In genomic region chr3:154023148-154023547, GRCh38 we compare ENCODE assay signal across 20 cellular contexts.
DNase-seq lines count a peak whose midpoint lies in the region; ATAC-seq and TF ChIP-seq lines count a peak whose summit lies in the region.
"Had no signal": no experiment of that assay in that cellular context is flagged by ENCODE, and none has a peak within 500 bp of the region (broad histone marks: within the 10 kb centered on the region; RNA-seq: fewer than 3 reads in every experiment).

No MANE protein-coding gene starts in this region.

- TF ChIP-seq CTCF in mucosa of descending colon (IDR thresholded peaks at IDR 0.05) (no peak), upper lobe of left lung (IDR thresholded peaks at IDR 0.05) (no peak)

- DNase-seq in NCI-H526 (lab: John Stamatoyannopoulos, UW) (peak; percentile 14 to 28), NCI-H526 treated with DMSO at 0.1 percent for 48 hours (lab: John Stamatoyannopoulos, UW) (no peak), foreskin melanocyte (peak; percentile 64), mucosa of descending colon (no peak), immature natural killer cell (no peak), NCI-H524 treated with DMSO at 0.1 percent for 48 hours (lab: John Stamatoyannopoulos, UW) (no peak), upper lobe of left lung (no peak)
- no peak for DNase-seq in activated CD4-positive, alpha-beta memory T cell treated with anti-CD3 and anti-CD28 coated beads for 36 hours
- DNase-seq: activated CD4-positive, alpha-beta T cell treated with anti-CD3 and anti-CD28 coated beads, Interleukin-2, amount 50 U/mL, for 4 hours; activated T-cell treated with anti-CD3 and anti-CD28 coated beads, Interleukin-2, amount 50 U/mL, for 48 hours; CD4-positive, CD25-positive, alpha-beta regulatory T cell; effector CD4-positive, alpha-beta T cell; gastrocnemius medialis; NCI-H748 treated with DMSO at 0.1 percent for 48 hours; Peyer's patch; thyroid gland had no signal

- no peak overlapping the region for H3K4me3 ChIP-seq in mucosa of descending colon
- H3K4me3 ChIP-seq in upper lobe of left lung, result no peak overlapping the region
- H3K4me3 ChIP-seq: gastrocnemius medialis, Peyer's patch, skin epidermis, thyroid gland had no signal

- H3K4me1 ChIP-seq in mucosa of descending colon (ENCODE audit: low read depth) (no peaks in the 10 kb centered on the region), upper lobe of left lung (no peaks in the 10 kb centered on the region)
- H3K4me1 ChIP-seq: gastrocnemius medialis, Peyer's patch, thyroid gland had no signal

- H3K9me3 ChIP-seq in mucosa of descending colon (no peaks in the 10 kb centered on the region), upper lobe of left lung (no peaks in the 10 kb centered on the region)
- H3K9me3 ChIP-seq: gastrocnemius medialis, Peyer's patch, thyroid gland had no signal

- intact Hi-C loops in mucosa of descending colon (cut with DNase I, micrococcal nuclease), result no loop called here
- intact Hi-C loops in activated CD4-positive, alpha-beta memory T cell treated with anti-CD3 and anti-CD28 coated beads for 36 hours (cut with micrococcal nuclease), result no loop called here

- POLR2A ChIA-PET in activated CD4-positive, alpha-beta memory T cell treated with anti-CD3 and anti-CD28 coated beads for 36 hours (lab: Charles Lee), result no interaction called here

- H3K36me3 Mint-ChIP-seq in immature natural killer cell, result no peaks in the 10 kb centered on the region
- H3K36me3 Mint-ChIP-seq in activated CD4-positive, alpha-beta memory T cell treated with anti-CD3 and anti-CD28 coated beads for 36 hours, result no peaks in the 10 kb centered on the region
- H3K36me3 Mint-ChIP-seq: activated naive CD8-positive, alpha-beta T cell; CD4-positive, CD25-positive, alpha-beta regulatory T cell; IgD-negative memory B cell; mesothelial cell of epicardium had no signal

- no peak for TF ChIP-seq POLR2A in upper lobe of left lung (IDR thresholded peaks at IDR 0.05)

- no peak overlapping the region for H3K4me3 Mint-ChIP-seq in immature natural killer cell
- no peak overlapping the region for H3K4me3 Mint-ChIP-seq in activated CD4-positive, alpha-beta memory T cell treated with anti-CD3 and anti-CD28 coated beads for 36 hours
- H3K4me3 Mint-ChIP-seq: activated naive CD8-positive, alpha-beta T cell; CD4-positive, CD25-positive, alpha-beta regulatory T cell; IgD-negative memory B cell; mesothelial cell of epicardium had no signal

- H3K27me3 Mint-ChIP-seq in immature natural killer cell (ENCODE audit: low read depth in 3 of 3), result peaks cover 0 to 10% (median 0%) of the 10 kb centered on the region in 3 donors
- peaks cover 1% of the 10 kb centered on the region for H3K27me3 Mint-ChIP-seq in activated CD4-positive, alpha-beta memory T cell treated with anti-CD3 and anti-CD28 coated beads for 36 hours
- H3K27me3 Mint-ChIP-seq: CD4-positive, CD25-positive, alpha-beta regulatory T cell; IgD-negative memory B cell had no signal

- ATAC-seq in mucosa of descending colon (peak; percentile 49), upper lobe of left lung (ENCODE audit: low FRiP score in 2 of 2) (no peak)
- ATAC-seq: gastrocnemius medialis had no signal

- H3K36me3 ChIP-seq in mucosa of descending colon (ENCODE audit: low read depth) (no peaks in the 10 kb centered on the region), upper lobe of left lung (no peaks in the 10 kb centered on the region)
- H3K36me3 ChIP-seq: gastrocnemius medialis, Peyer's patch, thyroid gland had no signal

- CTCF ChIA-PET in activated CD4-positive, alpha-beta memory T cell treated with anti-CD3 and anti-CD28 coated beads for 36 hours (lab: Charles Lee), result interaction anchor here (1.4 kb wide), 1 partner anchor 230 kb away, joined by 3 read pairs; no protein-coding TSS in a partner anchor

- H3K27ac ChIP-seq in upper lobe of left lung, result no peak overlapping the region
- H3K27ac ChIP-seq: gastrocnemius medialis, Peyer's patch, skin epidermis, thyroid gland had no signal

- H3K9me3 Mint-ChIP-seq in immature natural killer cell, result no peaks in the 10 kb centered on the region
- no peaks in the 10 kb centered on the region for H3K9me3 Mint-ChIP-seq in activated CD4-positive, alpha-beta memory T cell treated with anti-CD3 and anti-CD28 coated beads for 36 hours
- H3K9me3 Mint-ChIP-seq: CD4-positive, CD25-positive, alpha-beta regulatory T cell had no signal

- no peak overlapping the region for H3K27ac Mint-ChIP-seq in immature natural killer cell
- no peak overlapping the region for H3K27ac Mint-ChIP-seq in activated CD4-positive, alpha-beta memory T cell treated with anti-CD3 and anti-CD28 coated beads for 36 hours
- H3K27ac Mint-ChIP-seq: activated naive CD8-positive, alpha-beta T cell; CD4-positive, CD25-positive, alpha-beta regulatory T cell; IgD-negative memory B cell; mesothelial cell of epicardium had no signal

- TF ChIP-seq EP300 in upper lobe of left lung (IDR thresholded peaks at IDR 0.05), result no peak

- H3K4me1 Mint-ChIP-seq in immature natural killer cell, result no peaks in the 10 kb centered on the region
- no peaks in the 10 kb centered on the region for H3K4me1 Mint-ChIP-seq in activated CD4-positive, alpha-beta memory T cell treated with anti-CD3 and anti-CD28 coated beads for 36 hours (ENCODE audit: low read depth)
- H3K4me1 Mint-ChIP-seq: CD4-positive, CD25-positive, alpha-beta regulatory T cell; IgD-negative memory B cell; mesothelial cell of epicardium had no signal

- no peaks in the 10 kb centered on the region for H3K27me3 ChIP-seq in upper lobe of left lung
- H3K27me3 ChIP-seq: gastrocnemius medialis, Peyer's patch, thyroid gland had no signal

Comparison
In these comparisons a context has a peak if more than half of its experiments do, and no peak if none do; other contexts are left out.
1. DNase-seq: peak in NCI-H526 (2 of 2) and foreskin melanocyte (single experiment); none in NCI-H526 treated with DMSO at 0.1 percent for 48 hours (single experiment), mucosa of descending colon (0 of 3), immature natural killer cell (0 of 3), NCI-H524 treated with DMSO at 0.1 percent for 48 hours (single experiment), activated CD4-positive, alpha-beta memory T cell treated with anti-CD3 and anti-CD28 coated beads for 36 hours (single experiment) and upper lobe of left lung (0 of 2).